Comparison of ENCODE assay signal across 20 cellular contexts in genomic region chr4:71396382-71396781, GRCh38. TPM values are rescaled to one million over a fixed set of nuclear protein-coding genes. Genes with fewer than 3 reads are reported as not detected.
A peak's percentile ranks its signal among the peaks of the same experiment; 100 is the strongest.
DNase-seq lines count a peak whose midpoint lies in the region; ATAC-seq, FAIRE-seq and TF ChIP-seq lines count a peak whose summit lies in the region.
"Had no signal": no experiment of that assay in that cellular context is flagged by ENCODE, and none has a peak within 500 bp of the region (broad histone marks: within the 10 kb centered on the region; RNA-seq: fewer than 3 reads in every experiment).

No MANE protein-coding gene starts in this region.

- no peak overlapping the region for H3K9ac ChIP-seq in astrocyte (ENCODE audit: low read length)

- H3K4me3 Mint-ChIP-seq in HFFc6 = peak overlapping the region; percentile 74
- H3K4me3 Mint-ChIP-seq in astrocyte (ENCODE audit: unreplicated experiment) = no peak overlapping the region
- H3K4me3 Mint-ChIP-seq: activated CD8-positive, alpha-beta T cell treated with anti-CD3 and anti-CD28 coated beads, Interleukin-2, amount 10 ng/mL, durations not matched to agents 7 days and 5 days; activated naive CD8-positive, alpha-beta T cell treated with anti-CD3 and anti-CD28 coated beads, Interleukin-2, amount 10 ng/mL, durations not matched to agents 7 days and 5 days; CD4-positive, CD25-positive, alpha-beta regulatory T cell; stimulated activated naive B cell treated with anti-CD40 and anti-IgM and Interleukin-4, amounts not matched to agents 10 μg/mL and 1 μg/mL and 100 μg/mL, for 72 hours; WTC11 had no signal

- POLR2A ChIA-PET in A549 (lab: Yijun Ruan, JAX) = no interaction called here

- H3K79me2 ChIP-seq in astrocyte (ENCODE audit: insufficient read depth, low read length) = no peaks in the 10 kb centered on the region

- CTCF ChIA-PET in A549 (lab: Yijun Ruan, JAX) = no interaction called here

- no peak; a peak in 1 of 6 replicates for ATAC-seq in A549
- ATAC-seq in foreskin keratinocyte = peak; percentile 97
- ATAC-seq in Right ventricle myocardium inferior = no peak
- ATAC-seq: activated CD8-positive, alpha-beta T cell treated with anti-CD3 and anti-CD28 coated beads, Interleukin-2, amount 10 ng/mL, durations not matched to agents 7 days and 5 days; gastrocnemius medialis; HepG2; stimulated activated naive B cell treated with anti-CD40 and anti-IgM and Interleukin-4, amounts not matched to agents 10 μg/mL and 1 μg/mL and 100 μg/mL, for 72 hours had no signal

- H3K4me2 ChIP-seq in A549 (peak overlapping the region; percentile 21; the same call in 1 of the 3 replicates), astrocyte (ENCODE audit: low read length) (no peak overlapping the region)

- no peaks in the 10 kb centered on the region for H3K36me3 ChIP-seq in astrocyte (ENCODE audit: insufficient read depth, low read length)
- no peaks in the 10 kb centered on the region for H3K36me3 ChIP-seq in effector memory CD4-positive, alpha-beta T cell (ENCODE audit: control insufficient read depth, insufficient read depth, low read length)
- H3K36me3 ChIP-seq: gastrocnemius medialis, right atrium auricular region, tibial artery had no signal

- TF ChIP-seq EP300 in A549 (IDR thresholded peaks at IDR 0.05) = no peak

- H3K4me1 ChIP-seq in A549 (0 out of 3 replicates have a peak, but pooled peaks cover 3% of the 10 kb centered on the region), astrocyte (ENCODE audit: insufficient read depth, low read length) (peaks cover 4% of the 10 kb centered on the region), foreskin keratinocyte (peaks cover 3% of the 10 kb centered on the region)
- no peaks in the 10 kb centered on the region for H3K4me1 ChIP-seq in effector memory CD4-positive, alpha-beta T cell (ENCODE audit: control insufficient read depth, insufficient read depth, low read length, poor library complexity, severe bottlenecking)
- H3K4me1 ChIP-seq: gastrocnemius medialis, right atrium auricular region, tibial artery had no signal

- no peak for TF ChIP-seq POLR2A in A549 (IDR thresholded peaks at IDR 0.05; ENCODE audit: low read length)

- intact Hi-C loops in Right ventricle myocardium inferior (cut with DNase I) = no loop called here

- no peak for FAIRE-seq in A549 (lab: Jason Lieb, UNC)
- FAIRE-seq in astrocyte (lab: Jason Lieb, UNC) = peak; percentile 26
- FAIRE-seq: HepG2 had no signal

- TF ChIP-seq CTCF in A549 (IDR thresholded peaks at IDR 0.05) (no peak), HFFc6 (IDR thresholded peaks at IDR 0.05) (no peak), astrocyte (IDR thresholded peaks at IDR 0.05; ENCODE audit: insufficient read depth, low read depth, low read length) (no peak), foreskin keratinocyte (conservative IDR thresholded peaks at IDR 0.05) (no peak)

- H3K9me3 Mint-ChIP-seq in HFFc6 = no peaks in the 10 kb centered on the region
- H3K9me3 Mint-ChIP-seq in astrocyte (ENCODE audit: unreplicated experiment) = no peaks in the 10 kb centered on the region
- H3K9me3 Mint-ChIP-seq: activated naive CD8-positive, alpha-beta T cell treated with anti-CD3 and anti-CD28 coated beads, Interleukin-2, amount 10 ng/mL, durations not matched to agents 7 days and 5 days had no signal

- H3K27ac ChIP-seq in A549 = no peak overlapping the region
- H3K27ac ChIP-seq in astrocyte (ENCODE audit: low read depth, low read length) = no peak overlapping the region
- H3K27ac ChIP-seq in foreskin keratinocyte = no peak overlapping the region
- H3K27ac ChIP-seq in caudate nucleus (ENCODE audit: low read depth, low read length) = no peak overlapping the region
- H3K27ac ChIP-seq in effector memory CD4-positive, alpha-beta T cell (ENCODE audit: insufficient read depth, low read length, poor library complexity, severe bottlenecking) = no peak overlapping the region
- H3K27ac ChIP-seq: gastrocnemius medialis, right atrium auricular region, tibial artery had no signal

- no peaks in the 10 kb centered on the region; the same call in 1 of the 2 replicates for H3K27me3 Mint-ChIP-seq in HFFc6 (ENCODE audit: insufficient read depth)
- no peaks in the 10 kb centered on the region for H3K27me3 Mint-ChIP-seq in astrocyte (ENCODE audit: low read depth, unreplicated experiment)
- H3K27me3 Mint-ChIP-seq: CD4-positive, CD25-positive, alpha-beta regulatory T cell had no signal

- H3K27ac Mint-ChIP-seq in HFFc6 (peak overlapping the region; percentile 62), astrocyte (ENCODE audit: unreplicated experiment) (no peak overlapping the region)
- H3K27ac Mint-ChIP-seq: activated CD8-positive, alpha-beta T cell treated with anti-CD3 and anti-CD28 coated beads, Interleukin-2, amount 10 ng/mL, durations not matched to agents 7 days and 5 days; activated naive CD8-positive, alpha-beta T cell treated with anti-CD3 and anti-CD28 coated beads, Interleukin-2, amount 10 ng/mL, durations not matched to agents 7 days and 5 days; CD4-positive, CD25-positive, alpha-beta regulatory T cell; stimulated activated naive B cell treated with anti-CD40 and anti-IgM and Interleukin-4, amounts not matched to agents 10 μg/mL and 1 μg/mL and 100 μg/mL, for 72 hours had no signal

- no peak overlapping the region for H2AFZ ChIP-seq in astrocyte (ENCODE audit: low read depth, low read length)

- 4% methylated on average over 1 of the region's 1 CpG for WGBS in A549 (ENCODE audit: missing lambda C conversion rate)

- no peaks in the 10 kb centered on the region for H3K9me3 ChIP-seq in A549
- H3K9me3 ChIP-seq in astrocyte (ENCODE audit: insufficient read depth, low read depth, low read length) = no peaks in the 10 kb centered on the region
- no peaks in the 10 kb centered on the region for H3K9me3 ChIP-seq in effector memory CD4-positive, alpha-beta T cell (ENCODE audit: control insufficient read depth, low read length)
- H3K9me3 ChIP-seq: gastrocnemius medialis, right atrium auricular region, tibial artery had no signal

- H3K36me3 Mint-ChIP-seq in HFFc6 (ENCODE audit: low read depth) (peaks cover 47% of the 10 kb centered on the region), astrocyte (ENCODE audit: low read depth, unreplicated experiment) (no peaks in the 10 kb centered on the region)
- H3K36me3 Mint-ChIP-seq: activated naive CD8-positive, alpha-beta T cell treated with anti-CD3 and anti-CD28 coated beads, Interleukin-2, amount 10 ng/mL, durations not matched to agents 7 days and 5 days; CD4-positive, CD25-positive, alpha-beta regulatory T cell; stimulated activated naive B cell treated with anti-CD40 and anti-IgM and Interleukin-4, amounts not matched to agents 10 μg/mL and 1 μg/mL and 100 μg/mL, for 72 hours; WTC11 had no signal

- no peak overlapping the region for H3K4me3 ChIP-seq in A549
- no peak overlapping the region for H3K4me3 ChIP-seq in astrocyte (ENCODE audit: insufficient read depth, low read depth, low read length)
- no peak overlapping the region for H3K4me3 ChIP-seq in effector memory CD4-positive, alpha-beta T cell (ENCODE audit: insufficient read depth, low read depth, low read length, poor library complexity, severe bottlenecking)
- H3K4me3 ChIP-seq: gastrocnemius medialis, right atrium auricular region, tibial artery had no signal

- H3K4me1 Mint-ChIP-seq in HFFc6 (ENCODE audit: low read depth) = peaks cover 23% of the 10 kb centered on the region
- H3K4me1 Mint-ChIP-seq in astrocyte (ENCODE audit: low read depth, unreplicated experiment) = peaks cover 6% of the 10 kb centered on the region
- H3K4me1 Mint-ChIP-seq: activated naive CD8-positive, alpha-beta T cell treated with anti-CD3 and anti-CD28 coated beads, Interleukin-2, amount 10 ng/mL, durations not matched to agents 7 days and 5 days; CD4-positive, CD25-positive, alpha-beta regulatory T cell; stimulated activated naive B cell treated with anti-CD40 and anti-IgM and Interleukin-4, amounts not matched to agents 10 μg/mL and 1 μg/mL and 100 μg/mL, for 72 hours had no signal

- no peaks in the 10 kb centered on the region for H4K20me1 ChIP-seq in astrocyte (ENCODE audit: insufficient read depth, low read length)

- no peak for TF ChIP-seq RAD21 in A549 (conservative IDR thresholded peaks at IDR 0.05 in 1 of 2, IDR thresholded peaks at IDR 0.05 in 1 of 2)

- DNase-seq in A549 (ENCODE audit: low read depth in 1 of 2, low spot score in 1 of 2) = no peak
- peak; percentile 72 for DNase-seq in HFFc6
- DNase-seq in astrocyte (ENCODE audit: low read depth) = peak; percentile 46
- peak in 1 of 2 donors; percentile 68 for DNase-seq in foreskin keratinocyte
- no peak for DNase-seq in caudate nucleus (lab: John Stamatoyannopoulos, UW)
- no peak for DNase-seq in activated T-cell treated with anti-CD3 and anti-CD28 coated beads, Interleukin-2, amount 50 U/mL, for 1 hour
- DNase-seq in effector memory CD4-positive, alpha-beta T cell = no peak
- DNase-seq in Right ventricle myocardium inferior (ENCODE audit: missing footprints) = no peak
- DNase-seq: 8988T; activated CD8-positive, alpha-beta T cell treated with anti-CD3 and anti-CD28 coated beads, Interleukin-2, amount 10 ng/mL, durations not matched to agents 7 days and 5 days; activated naive CD8-positive, alpha-beta T cell treated with anti-CD3 and anti-CD28 coated beads, Interleukin-2, amount 10 ng/mL, durations not matched to agents 7 days and 5 days; CD4-positive, CD25-positive, alpha-beta regulatory T cell; gastrocnemius medialis; NCI-H2029 treated with DMSO at 0.1 percent for 48 hours; Right ventricle myocardium superior; stimulated activated naive B cell treated with anti-CD40 and anti-IgM and Interleukin-4, amounts not matched to agents 10 μg/mL and 1 μg/mL and 100 μg/mL, for 72 hours; tibial artery had no signal

- H3K27me3 ChIP-seq in astrocyte (ENCODE audit: insufficient read depth, low read length) (no peaks in the 10 kb centered on the region), foreskin keratinocyte (no peaks in the 10 kb centered on the region)
- no peaks in the 10 kb centered on the region for H3K27me3 ChIP-seq in effector memory CD4-positive, alpha-beta T cell (replicated peaks; ENCODE audit: control insufficient read depth, insufficient read depth, low read length, poor library complexity, severe bottlenecking)
- H3K27me3 ChIP-seq: gastrocnemius medialis, right atrium auricular region, tibial artery had no signal

TF ChIP-seq in A549, 52 proteins besides CTCF, POLR2A, EP300 and RAD21 (continues in another document):
- no peak for TF ChIP-seq RNF2 (IDR thresholded peaks at IDR 0.05; ENCODE audit: borderline replicate concordance, low read depth)
- no peak for TF ChIP-seq NR3C1 (IDR thresholded peaks at IDR 0.05)
- TF ChIP-seq CHD2 (IDR thresholded peaks at IDR 0.05; ENCODE audit: low read length, partially characterized antibody) = no peak

RNA-seq across cellular contexts. Expression of gene SLC4A4, which starts 57.6 kb away (rescaled TPM):
- polyA plus RNA-seq in A549 (2011; rRNA removed) (2.9 TPM in 2 replicates), A549 (2017; fragmentation: RNase III; extraction: RNeasy Plus Mini Kit Qiagen cat#74134 plus additional on column Dnase treatment) (1.7 to 1.8 TPM (median 1.7 TPM) in 3 replicates), foreskin keratinocyte (0.46 and 1.4 TPM in 2 replicates)
- polyA plus RNA-seq in A549 (2012; cell fraction: cytosol; rRNA removed) = 0.37 and 0.45 TPM in 2 replicates
- 0.54 and 0.59 TPM in 2 replicates for polyA plus RNA-seq in A549 (2012; cell fraction: nucleus; rRNA removed)
- 5.0 and 5.5 TPM in 2 replicates for polyA minus RNA-seq in A549 (2011; rRNA and poly(A)+ RNA removed)
- 10 to 100 TPM; 19.1 to 29.8 (median 25.0) TPM for total RNA-seq in HFFc6 (2021; fragmentation: NEBNext Ultra II Directional; extraction: Animal tissue kit (Norgen Biotek cat#: 25700))
- total RNA-seq in astrocyte (3.0 and 3.7 TPM in 2 replicates), foreskin keratinocyte (0.92 and 2.2 TPM in 2 replicates), Right ventricle myocardium inferior (20.3 TPM)
- total RNA-seq: CD4-positive, CD25-positive, alpha-beta regulatory T cell; HepG2 had no signal
- polyA plus RNA-seq: CD4-positive, CD25-positive, alpha-beta regulatory T cell had no signal

Comparison
In these comparisons a context has a peak if more than half of its experiments do, and no peak if none do; other contexts are left out.
1. DNase-seq: peak in HFFc6 (single experiment) and astrocyte (single experiment); none in A549 (0 of 2), caudate nucleus (0 of 61), activated T-cell treated with anti-CD3 and anti-CD28 coated beads, Interleukin-2, amount 50 U/mL, for 1 hour (single experiment), effector memory CD4-positive, alpha-beta T cell (0 of 3) and Right ventricle myocardium inferior (single experiment).